In genomic region chrX:136783159-136783558, GRCh38 we compare ENCODE assay signal across 20 cellular contexts. TPM values are rescaled to one million over a fixed set of nuclear protein-coding genes. Genes with fewer than 3 reads are reported as not detected.
DNase-seq lines count a peak whose midpoint lies in the region; ATAC-seq and TF ChIP-seq lines count a peak whose summit lies in the region.
"Had no signal": no experiment of that assay in that cellular context is flagged by ENCODE, and none has a peak within 500 bp of the region (broad histone marks: within the 10 kb centered on the region; RNA-seq: fewer than 3 reads in every experiment).

No MANE protein-coding gene starts in this region.

- no peaks in the 10 kb centered on the region for H3K9me3 ChIP-seq in DND-41 (ENCODE audit: insufficient read depth, low read length, severe bottlenecking)
- H3K9me3 ChIP-seq: MG63 had no signal

- H2AFZ ChIP-seq in DND-41 (ENCODE audit: low read depth, low read length), result no peak overlapping the region; the same call in 1 of the 2 replicates

- no peaks in the 10 kb centered on the region for H3K27me3 Mint-ChIP-seq in activated naive CD4-positive, alpha-beta T cell treated with anti-CD3 and anti-CD28 coated beads, Interleukin-2, amount 10 ng/mL, durations not matched to agents 7 days and 5 days
- H3K27me3 Mint-ChIP-seq in T-cell (peaks cover 0 to 10% of the 10 kb centered on the region in 2 donors), memory B cell (no peaks in the 10 kb centered on the region)

- POLR2A ChIA-PET in T-cell (lab: Charles Lee), result no interaction called here

- no peak for ATAC-seq in DND-41 (ENCODE audit: insufficient read depth, low read depth)
- no peak for ATAC-seq in T-cell (replicated peaks in 1 of 4)
- ATAC-seq in memory B cell (ENCODE audit: low read depth), result no peak
- ATAC-seq in HG03159 (IDR thresholded peaks at IDR 0.05; ENCODE audit: unreplicated experiment), result no peak
- ATAC-seq: HepG2 had no signal

- no peak overlapping the region for H3K9ac ChIP-seq in DND-41 (ENCODE audit: low read depth, low read length)

- H3K4me1 Mint-ChIP-seq in activated naive CD4-positive, alpha-beta T cell treated with anti-CD3 and anti-CD28 coated beads, Interleukin-2, amount 10 ng/mL, durations not matched to agents 7 days and 5 days, result peaks cover 47% of the 10 kb centered on the region
- peaks cover 40 to 49% (median 43%) of the 10 kb centered on the region in 3 donors for H3K4me1 Mint-ChIP-seq in T-cell
- H3K4me1 Mint-ChIP-seq in memory B cell, result peaks cover 10% of the 10 kb centered on the region

- CTCF ChIA-PET in activated naive CD4-positive, alpha-beta T cell treated with anti-CD3 and anti-CD28 coated beads, Interleukin-2, amount 10 ng/mL, durations not matched to agents 7 days and 5 days (lab: Charles Lee), result no interaction called here
- CTCF ChIA-PET in T-cell (lab: Charles Lee), result no interaction called here

- TF ChIP-seq CTCF in DND-41 (IDR thresholded peaks at IDR 0.05; ENCODE audit: borderline replicate concordance, extremely low read depth, low read length, poor library complexity, severe bottlenecking), result no peak

- no peaks in the 10 kb centered on the region for H4K20me1 ChIP-seq in DND-41 (ENCODE audit: insufficient read depth, low read length)

- H3K36me3 ChIP-seq in DND-41 (ENCODE audit: insufficient read depth, low read length), result 0 out of 2 replicates have a peak, but pooled peaks cover 7% of the 10 kb centered on the region
- H3K36me3 ChIP-seq: MG63 had no signal

- H3K36me3 Mint-ChIP-seq in activated naive CD4-positive, alpha-beta T cell treated with anti-CD3 and anti-CD28 coated beads, Interleukin-2, amount 10 ng/mL, durations not matched to agents 7 days and 5 days, result peaks cover 5% of the 10 kb centered on the region
- H3K36me3 Mint-ChIP-seq in T-cell, result no peaks in the 10 kb centered on the region
- H3K36me3 Mint-ChIP-seq in memory B cell, result no peaks in the 10 kb centered on the region
- H3K36me3 Mint-ChIP-seq: CD14-positive monocyte had no signal

- peak overlapping the region; percentile 38 for H3K27ac ChIP-seq in DND-41 (ENCODE audit: low read length)

- no peak overlapping the region for H3K4me3 Mint-ChIP-seq in activated naive CD4-positive, alpha-beta T cell treated with anti-CD3 and anti-CD28 coated beads, Interleukin-2, amount 10 ng/mL, durations not matched to agents 7 days and 5 days
- H3K4me3 Mint-ChIP-seq in T-cell, result peak overlapping the region in 1 of 3 donors; percentile 18
- H3K4me3 Mint-ChIP-seq in memory B cell, result no peak overlapping the region
- H3K4me3 Mint-ChIP-seq: CD14-positive monocyte had no signal

- peaks cover 4% of the 10 kb centered on the region for H3K9me3 Mint-ChIP-seq in activated naive CD4-positive, alpha-beta T cell treated with anti-CD3 and anti-CD28 coated beads, Interleukin-2, amount 10 ng/mL, durations not matched to agents 7 days and 5 days
- H3K9me3 Mint-ChIP-seq in T-cell (no peaks in the 10 kb centered on the region), memory B cell (no peaks in the 10 kb centered on the region)

- no peaks in the 10 kb centered on the region for H3K27me3 ChIP-seq in DND-41 (ENCODE audit: insufficient read depth, low read length, poor library complexity)
- H3K27me3 ChIP-seq: MG63 had no signal

- peaks cover 26% of the 10 kb centered on the region for H3K79me2 ChIP-seq in DND-41 (ENCODE audit: insufficient read depth, low read length)

- H3K4me3 ChIP-seq in DND-41 (ENCODE audit: low read depth in 1 of 2, low read length in 2 of 2), result no peak overlapping the region
- H3K4me3 ChIP-seq: MG63 had no signal

- no peak for DNase-seq in activated naive CD4-positive, alpha-beta T cell treated with anti-CD3 and anti-CD28 coated beads, Interleukin-2, amount 10 ng/mL, durations not matched to agents 7 days and 5 days
- no peak for DNase-seq in activated naive CD4-positive, alpha-beta T cell treated with anti-CD3 and anti-CD28 coated beads, Interleukin-2, amount 50 U/mL, for 16 hours
- DNase-seq in DND-41 (no peak), T-cell (no peak), memory B cell (ENCODE audit: low spot score in 2 of 2) (no peak), CD1c-positive myeloid dendritic cell (ENCODE audit: extremely low spot score) (no peak), dedifferentiated amniotic fluid mesenchymal stem cell (ENCODE audit: extremely low spot score) (no peak)
- DNase-seq: ACHN, AML-193, Calu3, DMS53, KG1, MG63, NCI-H1092 treated with DMSO at 0.1 percent for 48 hours, NCI-H2081 treated with DMSO at 0.1 percent for 48 hours, NCI-H524, SHP77 had no signal

- H3K4me1 ChIP-seq in DND-41 (ENCODE audit: insufficient read depth, low read length), result peaks cover 50% of the 10 kb centered on the region

- no peak overlapping the region for H3K4me2 ChIP-seq in DND-41 (ENCODE audit: insufficient read depth, low read length)

- peak overlapping the region; percentile 77 for H3K27ac Mint-ChIP-seq in activated naive CD4-positive, alpha-beta T cell treated with anti-CD3 and anti-CD28 coated beads, Interleukin-2, amount 10 ng/mL, durations not matched to agents 7 days and 5 days
- H3K27ac Mint-ChIP-seq in T-cell (peak overlapping the region; percentile 23 to 41), memory B cell (peak overlapping the region; percentile 77)
- H3K27ac Mint-ChIP-seq: CD14-positive monocyte had no signal

RNA-seq across cellular contexts. Expression of gene ARHGEF6, which starts 2.4 kb away (rescaled TPM):
- total RNA-seq in T-cell, result 10 to 100 TPM; 63.4 to 79.9 (median 72.9) TPM
- total RNA-seq: HepG2 had no signal
